ENCODE assay signal across 22 cellular contexts in genomic region chr11:20808328-20808727, GRCh38.
"Had no signal": no experiment of that assay in that cellular context is flagged by ENCODE, and none has a peak within 500 bp of the region (broad histone marks: within the 10 kb centered on the region; RNA-seq: fewer than 3 reads in every experiment).

No MANE protein-coding gene starts in this region.

- H3K4me3 Mint-ChIP-seq: dendritic cell treated with granulocyte-macrophage colony-stimulating factor and Interleukin-4, amounts not matched to agents 40 ng/mL and 50 ng/mL, for 4 days; effector memory CD8-positive, alpha-beta T cell; endodermal cell; mesothelial cell of epicardium; naive B cell had no signal

- H3K4me3 ChIP-seq: colonic mucosa, esophagus muscularis mucosa, gastroesophageal sphincter, heart left ventricle, hepatocyte, left lung, lower lobe of right lung, mucosa of descending colon had no signal

- H3K36me3 Mint-ChIP-seq: mesothelial cell of epicardium had no signal

- H3K4me1 ChIP-seq: colonic mucosa, esophagus muscularis mucosa, foreskin keratinocyte, gastroesophageal sphincter, heart left ventricle, left lung, lower lobe of right lung had no signal

- H3K36me3 ChIP-seq: colonic mucosa, esophagus muscularis mucosa, gastroesophageal sphincter, heart left ventricle, left lung, lower lobe of right lung had no signal

- H3K4me2 ChIP-seq: hepatocyte had no signal

- ATAC-seq: effector memory CD8-positive, alpha-beta T cell; foreskin keratinocyte; gastroesophageal sphincter; heart left ventricle; left cardiac atrium; left lung; left ventricle myocardium superior; lower lobe of right lung; mucosa of descending colon had no signal

- H3K4me1 Mint-ChIP-seq: endodermal cell, mesothelial cell of epicardium, naive B cell had no signal

- H2AFZ ChIP-seq: hepatocyte had no signal

- H3K27ac Mint-ChIP-seq: dendritic cell treated with granulocyte-macrophage colony-stimulating factor and Interleukin-4, amounts not matched to agents 40 ng/mL and 50 ng/mL, for 4 days; effector memory CD8-positive, alpha-beta T cell; endodermal cell; mesothelial cell of epicardium; naive B cell had no signal

- H3K79me2 ChIP-seq: hepatocyte had no signal

- H3K27me3 Mint-ChIP-seq: dendritic cell treated with granulocyte-macrophage colony-stimulating factor and Interleukin-4, amounts not matched to agents 40 ng/mL and 50 ng/mL, for 4 days; effector memory CD8-positive, alpha-beta T cell; naive B cell had no signal

- H3K27ac ChIP-seq: colonic mucosa, epithelial cell of prostate, esophagus muscularis mucosa, foreskin keratinocyte, gastroesophageal sphincter, heart left ventricle, hepatocyte, left lung, lower lobe of right lung had no signal

- H3K27me3 ChIP-seq: colonic mucosa, esophagus muscularis mucosa, foreskin keratinocyte, gastroesophageal sphincter, heart left ventricle, hepatocyte, left lung had no signal

- H3K9me3 ChIP-seq: colonic mucosa, lower lobe of right lung had no signal

- DNase-seq: colonic mucosa; cortex of kidney; effector CD8-positive, alpha-beta T cell; effector memory CD8-positive, alpha-beta T cell; endodermal cell; erythroblast; foreskin keratinocyte; heart left ventricle; hypothalamus; left cardiac atrium; left lung; left ventricle myocardium superior; lower lobe of right lung; mesenchymal stem cell; mucosa of descending colon; naive B cell had no signal
